In the genomic region with DNA sequence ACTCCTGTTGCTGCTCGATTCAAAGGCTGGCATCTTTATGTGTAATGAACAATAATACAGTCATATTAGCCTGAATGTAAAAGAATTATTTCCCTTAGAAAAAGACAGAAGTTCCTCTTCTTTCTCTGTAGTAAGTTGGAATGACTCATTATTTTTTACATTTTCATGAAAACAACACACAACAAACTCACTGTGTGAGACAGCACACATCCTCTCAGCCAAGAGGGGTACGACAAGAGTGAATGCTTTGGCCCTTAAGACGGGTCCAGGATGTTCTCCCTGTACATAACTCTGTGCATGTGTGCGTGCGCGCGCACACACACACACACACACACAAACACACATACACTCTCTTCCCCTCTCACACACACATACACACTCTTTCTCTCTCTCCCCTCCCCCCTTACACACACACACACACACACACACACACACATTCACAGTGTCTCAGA, we compare ENCODE assay signal across 10 cellular contexts.
DNase-seq lines count a peak whose midpoint lies in the region; ATAC-seq and TF ChIP-seq lines count a peak whose summit lies in the region.
"Had no signal": no experiment of that assay in that cellular context is flagged by ENCODE, and none has a peak within 500 bp of the region (broad histone marks: within the 10 kb centered on the region; RNA-seq: fewer than 3 reads in every experiment).

No MANE protein-coding gene starts in this region.

- peak overlapping the region; percentile 8 for H3K23ac ChIP-seq in IMR-90 (ENCODE audit: low read depth, low read length)

- peaks cover 12% of the 10 kb centered on the region for H3K4me1 ChIP-seq in IMR-90 (ENCODE audit: control insufficient read depth, insufficient read depth, low read length)

- DNase-seq in DMS53 (lab: John Stamatoyannopoulos, UW) (peak; percentile 17), DMS53 treated with DMSO at 0.1 percent for 48 hours (lab: John Stamatoyannopoulos, UW; ENCODE audit: unreplicated experiment) (no peak), IMR-90 (peak; percentile 15), NCI-H524 (lab: John Stamatoyannopoulos, UW) (no peak), HT-29 (ENCODE audit: low spot score) (no peak), T1000 (lab: John Stamatoyannopoulos, UW) (no peak)
- DNase-seq: Karpas-422 had no signal

- H3K18ac ChIP-seq in IMR-90 (ENCODE audit: low read depth, low read length), result no peak overlapping the region

- H2AFZ ChIP-seq in IMR-90 (replicated peaks; ENCODE audit: low read length, poor library complexity), result no peak overlapping the region

- no peaks in the 10 kb centered on the region for H3K9me3 Mint-ChIP-seq in stimulated activated memory B cell treated with anti-CD40 and anti-IgM and Interleukin-4, amounts not matched to agents 10 μg/mL and 1 μg/mL and 100 μg/mL, for 72 hours

- no peak overlapping the region for H3K4me2 ChIP-seq in IMR-90 (ENCODE audit: low read depth, low read length)

- no peaks in the 10 kb centered on the region for H3K9me3 ChIP-seq in IMR-90 (ENCODE audit: control insufficient read depth, insufficient read depth, low read length)

- TF ChIP-seq CTCF in IMR-90 (conservative IDR thresholded peaks at IDR 0.05; ENCODE audit: low read depth, low read length), result no peak

- POLR2A ChIA-PET in IMR-90 (lab: Charles Lee; ENCODE audit: unreplicated experiment), result no interaction called here

- peaks cover 18% of the 10 kb centered on the region for H3K36me3 Mint-ChIP-seq in stimulated activated memory B cell treated with anti-CD40 and anti-IgM and Interleukin-4, amounts not matched to agents 10 μg/mL and 1 μg/mL and 100 μg/mL, for 72 hours

- CTCF ChIA-PET in IMR-90 (lab: Yijun Ruan, JAX), result no interaction called here

- peak; percentile 34 for ATAC-seq in HG02840 (IDR thresholded peaks at IDR 0.05; ENCODE audit: low FRiP score, unreplicated experiment)
- no peak for ATAC-seq in IMR-90 (ENCODE audit: low read depth)
- peak; percentile 76 for ATAC-seq in stimulated activated memory B cell treated with anti-CD40 and anti-IgM and Interleukin-4, amounts not matched to agents 10 μg/mL and 1 μg/mL and 100 μg/mL, for 72 hours

- H2BK5ac ChIP-seq in IMR-90 (ENCODE audit: low read depth, low read length, poor library complexity, severe bottlenecking), result peak overlapping the region; percentile 69

- H3K4ac ChIP-seq in IMR-90 (ENCODE audit: low read depth, low read length), result peak overlapping the region; percentile 56

- intact Hi-C loops in IMR-90 (cut with micrococcal nuclease), result no loop called here

- peak overlapping the region; percentile 46; the same call in 2 of the 3 replicates for H2BK15ac ChIP-seq in IMR-90 (ENCODE audit: low read depth, low read length)

- H3K9ac ChIP-seq in IMR-90 (ENCODE audit: low read depth, low read length), result no peak overlapping the region

- H3K27ac Mint-ChIP-seq in stimulated activated memory B cell treated with anti-CD40 and anti-IgM and Interleukin-4, amounts not matched to agents 10 μg/mL and 1 μg/mL and 100 μg/mL, for 72 hours, result no peak overlapping the region

- dilution Hi-C loops in IMR-90 (cut with HindIII; ENCODE audit: low sequenced_read_pairs, unreplicated experiment), result no loop called here

- H4K20me1 ChIP-seq in IMR-90 (ENCODE audit: insufficient read depth, low read length), result no peaks in the 10 kb centered on the region

- TF ChIP-seq POLR2A in IMR-90 (IDR thresholded peaks at IDR 0.05; ENCODE audit: low read depth, low read length), result no peak

- peak overlapping the region; percentile 58; the same call in 1 of the 2 replicates for H2BK120ac ChIP-seq in IMR-90 (ENCODE audit: low read depth, low read length)

- WGBS in IMR-90 (ENCODE audit: extremely low coverage in 2 of 2, insufficient read length in 1 of 2), 2 experiments, result 96% methylated on average over 5 of the region's 7 CpGs; no CpG with 5 or more reads in 1 of the 2 experiments

- peak overlapping the region in 1 of 2 experiments; percentile 68; a peak in 1 of 4 replicates for H4K8ac ChIP-seq in IMR-90 (ENCODE audit: low read depth in 2 of 2, low read length in 2 of 2)

- peaks cover 2% of the 10 kb centered on the region; the same call in 1 of the 2 replicates for H3K36me3 ChIP-seq in IMR-90 (ENCODE audit: control insufficient read depth, insufficient read depth, low read length)

- H3K9me1 ChIP-seq in IMR-90 (ENCODE audit: insufficient read depth, low read length), result peaks cover 13% of the 10 kb centered on the region

- H2AK5ac ChIP-seq in IMR-90 (ENCODE audit: low read depth, low read length), result peak overlapping the region; percentile 73

- no peaks in the 10 kb centered on the region for H3K27me3 Mint-ChIP-seq in stimulated activated memory B cell treated with anti-CD40 and anti-IgM and Interleukin-4, amounts not matched to agents 10 μg/mL and 1 μg/mL and 100 μg/mL, for 72 hours

- H3K27me3 ChIP-seq in IMR-90 (ENCODE audit: control insufficient read depth, insufficient read depth, low read length), result no peaks in the 10 kb centered on the region

- H3K4me3 ChIP-seq in IMR-90 (ENCODE audit: insufficient read depth, low read depth, low read length), result no peak overlapping the region

- H2AK9ac ChIP-seq in IMR-90 (replicated peaks; ENCODE audit: low read depth, low read length, poor library complexity), result no peak overlapping the region

- peaks cover 4 to 19% of the 10 kb centered on the region in 2 experiments; a peak in 3 of 4 replicates for H3K79me1 ChIP-seq in IMR-90 (ENCODE audit: low read depth in 1 of 2, low read length in 2 of 2)

- no peaks in the 10 kb centered on the region for H3K4me1 Mint-ChIP-seq in stimulated activated memory B cell treated with anti-CD40 and anti-IgM and Interleukin-4, amounts not matched to agents 10 μg/mL and 1 μg/mL and 100 μg/mL, for 72 hours

- no peak overlapping the region for H3K56ac ChIP-seq in IMR-90 (ENCODE audit: extremely low read depth, insufficient read depth, low read length)

- H4K5ac ChIP-seq in IMR-90 (ENCODE audit: low read depth, low read length), result no peak overlapping the region

- H4K91ac ChIP-seq in IMR-90 (ENCODE audit: insufficient read depth, low read depth, low read length), result peak overlapping the region; percentile 24; the same call in 1 of the 2 replicates

- no TSS peak for BruUV-seq in IMR-90 (replicated peaks; lab: Mats Ljungman, UMichigan)

- in situ Hi-C loops in IMR-90 (cut with MboI; ENCODE audit: low sequenced_read_pairs), result no loop called here

- no peak for TF ChIP-seq RAD21 in IMR-90 (IDR thresholded peaks at IDR 0.05; ENCODE audit: low read length)

- H2BK20ac ChIP-seq in IMR-90 (ENCODE audit: low read depth, low read length), result peak overlapping the region; percentile 64; the same call in 1 of the 2 replicates

- no peak overlapping the region for H3K27ac ChIP-seq in IMR-90 (ENCODE audit: insufficient read depth, low read length)
- H3K27ac ChIP-seq: 22Rv1 had no signal

- peak overlapping the region; percentile 47 for H3K14ac ChIP-seq in IMR-90 (replicated peaks; ENCODE audit: low read depth, low read length)

- H3K4me3 Mint-ChIP-seq in stimulated activated memory B cell treated with anti-CD40 and anti-IgM and Interleukin-4, amounts not matched to agents 10 μg/mL and 1 μg/mL and 100 μg/mL, for 72 hours, result no peak overlapping the region

TF ChIP-seq in IMR-90, 13 proteins besides CTCF, POLR2A, EP300 and RAD21:
- TF ChIP-seq MAFK (IDR thresholded peaks at IDR 0.05; ENCODE audit: low read depth, low read length), result no peak
- TF ChIP-seq, protein P1, sequence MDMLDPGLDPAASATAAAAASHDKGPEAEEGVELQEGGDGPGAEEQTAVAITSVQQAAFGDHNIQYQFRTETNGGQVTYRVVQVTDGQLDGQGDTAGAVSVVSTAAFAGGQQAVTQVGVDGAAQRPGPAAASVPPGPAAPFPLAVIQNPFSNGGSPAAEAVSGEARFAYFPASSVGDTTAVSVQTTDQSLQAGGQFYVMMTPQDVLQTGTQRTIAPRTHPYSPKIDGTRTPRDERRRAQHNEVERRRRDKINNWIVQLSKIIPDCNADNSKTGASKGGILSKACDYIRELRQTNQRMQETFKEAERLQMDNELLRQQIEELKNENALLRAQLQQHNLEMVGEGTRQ (IDR thresholded peaks at IDR 0.05; ENCODE audit: low read depth, low read length), result no peak

Comparison
In these comparisons a context has a peak if more than half of its experiments do, and no peak if none do; other contexts are left out.
1. DNase-seq: peak in DMS53 (single experiment) and IMR-90 (single experiment); none in DMS53 treated with DMSO at 0.1 percent for 48 hours (single experiment), NCI-H524 (0 of 2), HT-29 (single experiment) and T1000 (single experiment).